Comparison of ENCODE assay signal across 8 cellular contexts in the genomic region with DNA sequence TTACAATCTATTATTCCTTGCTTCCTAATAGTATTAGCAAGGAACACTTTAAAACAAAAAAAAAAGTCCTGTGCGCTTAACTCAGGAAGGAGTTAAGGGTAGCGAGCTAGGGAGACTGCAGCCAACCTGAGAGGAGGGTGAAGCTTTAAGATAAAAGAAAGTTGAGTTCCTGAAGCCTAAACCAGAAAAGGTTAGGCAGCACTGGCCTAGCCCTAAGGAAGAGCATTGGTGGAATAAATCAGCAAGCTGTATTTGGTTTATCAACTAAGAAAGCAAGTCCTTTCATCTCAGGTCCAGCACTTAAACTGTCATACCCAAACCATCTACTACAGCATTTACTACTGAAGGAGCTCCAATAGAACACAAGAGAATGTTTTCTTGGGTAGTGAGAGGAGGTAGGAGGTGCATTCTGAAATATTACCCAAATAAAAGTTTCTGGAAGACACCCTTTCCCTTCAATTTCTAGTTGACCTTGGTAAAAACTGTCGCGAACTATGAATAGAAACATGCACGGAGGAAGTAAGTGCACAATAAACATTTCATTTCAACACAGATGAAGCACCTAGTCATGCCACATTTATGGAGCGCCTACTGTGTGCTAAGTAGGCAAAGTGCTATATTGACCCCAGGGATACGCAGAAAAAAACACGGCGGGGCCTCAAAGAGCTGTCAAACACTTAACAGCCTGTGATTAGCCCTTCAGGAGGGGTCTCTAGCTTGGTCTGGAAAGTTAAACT. TPM values are rescaled to one million over a fixed set of nuclear protein-coding genes. Genes with fewer than 3 reads are reported as not detected.
DNase-seq lines count a peak whose midpoint lies in the region; ATAC-seq and FAIRE-seq lines count a peak whose summit lies in the region.

No MANE protein-coding gene starts in this region.

- H3K4me2 ChIP-seq in BLaER1 = peak overlapping the region; percentile 93

- H3K4me3 ChIP-seq in BLaER1 (peak overlapping the region; percentile 88), HUES64 (ENCODE audit: low read length) (peak overlapping the region; percentile 75), muscle layer of duodenum (ENCODE audit: low read depth in 1 of 2, low read length in 2 of 2) (peak overlapping the region; percentile 77 to 85)

- H3K27ac Mint-ChIP-seq in central memory CD8-positive, alpha-beta T cell (ENCODE audit: low read depth) = peak overlapping the region; percentile 29

- 58% methylated on average over 9 of the region's 9 CpGs for WGBS in HUES64

- H3K9ac ChIP-seq in BLaER1 (peak overlapping the region; percentile 83), HUES64 (ENCODE audit: low read depth, low read length) (peak overlapping the region; percentile 54)

- no peaks in the 10 kb centered on the region for H3K27me3 ChIP-seq in BLaER1
- peaks cover 20% of the 10 kb centered on the region for H3K27me3 ChIP-seq in HUES64 (ENCODE audit: insufficient read depth, low read length)
- H3K27me3 ChIP-seq in muscle layer of duodenum (ENCODE audit: low read depth, low read length) = no peaks in the 10 kb centered on the region

- H3K9me3 ChIP-seq in BLaER1 (no peaks in the 10 kb centered on the region), HUES64 (ENCODE audit: insufficient read depth, low read depth, low read length) (no peaks in the 10 kb centered on the region), muscle layer of duodenum (ENCODE audit: control insufficient read depth in 1 of 2, low read length in 2 of 2) (no peaks in the 10 kb centered on the region)

- no peak for FAIRE-seq in HTR-8/SVneo (lab: Jason Lieb, UNC)

- no peak for ATAC-seq in central memory CD8-positive, alpha-beta T cell (replicated peaks; ENCODE audit: extremely low read depth, poor library complexity, severe bottlenecking)

- H3K4me1 Mint-ChIP-seq in central memory CD8-positive, alpha-beta T cell = peaks cover 29% of the 10 kb centered on the region

- H3K27ac ChIP-seq in BLaER1 (no peak overlapping the region), HUES64 (ENCODE audit: low read depth, low read length) (no peak overlapping the region), muscle layer of duodenum (ENCODE audit: low read length) (peak overlapping the region; percentile 82)

- no peak for DNase-seq in central memory CD8-positive, alpha-beta T cell (ENCODE audit: low spot score in 2 of 2)
- DNase-seq in HTR-8/SVneo (ENCODE audit: insufficient read length, low spot score) (no peak), T1000 (lab: John Stamatoyannopoulos, UW) (no peak), head of caudate nucleus (no peak), RPMI8226 (no peak)

- H3K36me3 Mint-ChIP-seq in central memory CD8-positive, alpha-beta T cell (ENCODE audit: insufficient read depth) = peaks cover 10% of the 10 kb centered on the region

- H3K27me3 Mint-ChIP-seq in central memory CD8-positive, alpha-beta T cell = no peaks in the 10 kb centered on the region

- intact Hi-C loops in head of caudate nucleus (cut with DNase I) = no loop called here

- H3K4me3 Mint-ChIP-seq in central memory CD8-positive, alpha-beta T cell = peak overlapping the region; percentile 90

- H4K20me1 ChIP-seq in BLaER1 = peaks cover 15% of the 10 kb centered on the region; the same call in 1 of the 2 replicates

- H3K36me3 ChIP-seq in BLaER1 = peaks cover 18% of the 10 kb centered on the region
- peaks cover 5% of the 10 kb centered on the region; the same call in 1 of the 2 replicates for H3K36me3 ChIP-seq in HUES64 (ENCODE audit: insufficient read depth, low read length)
- H3K36me3 ChIP-seq in muscle layer of duodenum (ENCODE audit: control insufficient read depth in 1 of 2, insufficient read depth in 2 of 2, low read length in 2 of 2) = peaks cover 7 to 26% of the 10 kb centered on the region in 2 donors

- H3K4me1 ChIP-seq in BLaER1 (peaks cover 18% of the 10 kb centered on the region), HUES64 (ENCODE audit: insufficient read depth, low read length) (no peaks in the 10 kb centered on the region), muscle layer of duodenum (ENCODE audit: control insufficient read depth in 1 of 2, insufficient read depth in 2 of 2, low read length in 2 of 2) (peaks cover 7 to 10% of the 10 kb centered on the region in 2 donors)

- no peaks in the 10 kb centered on the region for H3K9me3 Mint-ChIP-seq in central memory CD8-positive, alpha-beta T cell

RNA-seq across cellular contexts. Expression of gene GLRX2, which starts 1.3 kb away (rescaled TPM):
- 8.8 TPM for polyA plus RNA-seq in HUES64 (2013, experiment 1 of 2)
- polyA plus RNA-seq in HUES64 (2013, experiment 2 of 2) = 9.1 TPM

RNA-seq across cellular contexts. Expression of gene CDC73, which starts 17.9 kb away (rescaled TPM):
- polyA plus RNA-seq in HUES64 (2013, experiment 1 of 2) = 33.6 TPM
- polyA plus RNA-seq in HUES64 (2013, experiment 2 of 2) = 29.7 TPM

RNA-seq across cellular contexts. Expression of gene RO60, which starts 44.5 kb away (rescaled TPM):
- 26.8 TPM for polyA plus RNA-seq in HUES64 (2013, experiment 1 of 2)
- polyA plus RNA-seq in HUES64 (2013, experiment 2 of 2) = 32.1 TPM

RNA-seq across cellular contexts. Expression of gene UCHL5, which starts 44.8 kb away (rescaled TPM):
- 36.7 TPM for polyA plus RNA-seq in HUES64 (2013, experiment 1 of 2)
- polyA plus RNA-seq in HUES64 (2013, experiment 2 of 2) = 37.7 TPM
